ENCODE assay signal across 14 cellular contexts in genomic region chr3:100029052-100029451, GRCh38.
A peak's percentile ranks its signal among the peaks of the same experiment; 100 is the strongest.
DNase-seq lines count a peak whose midpoint lies in the region; ATAC-seq, FAIRE-seq and TF ChIP-seq lines count a peak whose summit lies in the region.
"Had no signal": no experiment of that assay in that cellular context is flagged by ENCODE, and none has a peak within 500 bp of the region (broad histone marks: within the 10 kb centered on the region; RNA-seq: fewer than 3 reads in every experiment).

No MANE protein-coding gene starts in this region.

- H3K36me3 ChIP-seq in pancreas: no peaks in the 10 kb centered on the region
- H3K36me3 ChIP-seq: BLaER1, HAP-1 had no signal

- TF ChIP-seq CTCF in pancreas (IDR thresholded peaks at IDR 0.05): no peak

- no peak overlapping the region for H3K4me3 ChIP-seq in pancreas
- H3K4me3 ChIP-seq: BLaER1, HAP-1 had no signal

- FAIRE-seq in A204.1 (lab: Jason Lieb, UNC): peak; percentile 74
- peak; percentile 34 for FAIRE-seq in TTC549 (lab: Jason Lieb, UNC)
- FAIRE-seq in frontal cortex (lab: Jason Lieb, UNC): peak; percentile 90
- peak; percentile 84 for FAIRE-seq in pancreas (lab: Jason Lieb, UNC)
- FAIRE-seq: H1 had no signal

- intact Hi-C loops in pancreas (cut with DNase I): no loop called here

- DNase-seq in frontal cortex (ENCODE audit: low spot score in 2 of 2) (no peak), pancreas (no peak)
- DNase-seq: AML-193, DMS 273 treated with DMSO at 0.1 percent for 48 hours had no signal

- 93 to 98% methylated on average over 1 of the region's 1 CpG for WGBS in pancreas, 2 donors

- ATAC-seq in pancreas (no peak), HG02973 (IDR thresholded peaks at IDR 0.05; ENCODE audit: unreplicated experiment) (no peak), HG03025 (IDR thresholded peaks at IDR 0.05; ENCODE audit: low FRiP score, unreplicated experiment) (no peak), GM21360 (IDR thresholded peaks at IDR 0.05; ENCODE audit: unreplicated experiment) (no peak), GM18505 (IDR thresholded peaks at IDR 0.05; ENCODE audit: unreplicated experiment) (no peak)

- H3K4me1 ChIP-seq in pancreas: peaks cover 10 to 26% (median 21%) of the 10 kb centered on the region in 3 donors

- no peaks in the 10 kb centered on the region for H3K9me3 ChIP-seq in pancreas
- H3K9me3 ChIP-seq: BLaER1, HAP-1 had no signal

- TF ChIP-seq POLR2A in GM18505 (IDR thresholded peaks at IDR 0.05; ENCODE audit: borderline replicate concordance, extremely low read depth, insufficient read depth, insufficient read length): no peak

- no peaks in the 10 kb centered on the region for H3K27me3 ChIP-seq in pancreas
- H3K27me3 ChIP-seq: BLaER1 had no signal

- H3K27ac ChIP-seq in pancreas: no peak overlapping the region
- H3K27ac ChIP-seq: 22Rv1, BLaER1 had no signal
